Comparison of ENCODE assay signal across 11 cellular contexts in the genomic region with DNA sequence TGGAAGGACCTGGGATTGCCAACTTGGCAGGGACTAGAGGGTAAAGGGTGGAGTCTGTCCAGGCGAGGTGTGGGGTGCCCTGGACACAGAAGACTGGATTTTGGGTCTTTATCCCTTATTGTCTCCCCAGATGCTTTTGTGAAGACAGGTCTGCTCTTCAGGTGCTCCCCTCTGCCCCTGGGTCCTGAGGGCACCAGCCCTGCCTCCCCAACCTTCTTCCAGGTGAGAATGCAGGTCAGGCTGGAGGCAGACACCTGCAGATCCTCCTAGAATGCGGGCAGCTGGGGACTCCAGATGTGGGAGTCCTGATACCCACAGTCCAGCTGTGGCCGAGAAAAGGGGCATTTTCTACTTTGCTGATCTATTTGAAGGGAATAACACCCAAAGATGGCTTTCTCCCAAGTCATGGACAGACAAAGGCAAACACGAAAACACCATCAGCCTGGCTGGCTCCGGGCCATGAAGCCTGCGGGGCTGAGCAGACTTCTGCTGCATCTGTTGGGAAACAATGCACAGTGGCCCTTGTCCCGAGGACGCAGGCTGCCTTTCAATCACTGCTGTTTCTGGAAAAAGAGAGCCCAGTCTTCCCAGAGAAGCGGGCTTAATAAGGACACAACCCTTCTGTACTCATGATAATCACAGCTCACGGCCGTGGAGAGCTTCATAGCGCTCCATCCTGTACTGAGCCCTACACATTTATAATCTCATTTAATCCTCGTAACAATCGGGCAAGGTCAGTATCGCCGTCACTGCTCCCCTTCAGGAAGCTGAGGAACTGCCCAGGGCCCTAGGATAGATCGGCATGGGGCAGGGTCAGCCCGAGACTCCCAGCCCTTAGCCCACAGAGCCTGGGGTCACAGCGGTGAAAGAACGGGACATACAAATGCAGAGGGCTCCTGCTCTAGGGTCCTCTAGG.
A peak's percentile ranks its signal among the peaks of the same experiment; 100 is the strongest.
DNase-seq lines count a peak whose midpoint lies in the region; ATAC-seq and TF ChIP-seq lines count a peak whose summit lies in the region.
"Had no signal": no experiment of that assay in that cellular context is flagged by ENCODE, and none has a peak within 500 bp of the region (broad histone marks: within the 10 kb centered on the region; RNA-seq: fewer than 3 reads in every experiment).

No MANE protein-coding gene starts in this region.

- H3K36me3 ChIP-seq in PC-3 (ENCODE audit: low read depth, low read length): no peaks in the 10 kb centered on the region

- H3K4me1 ChIP-seq in PC-3 (ENCODE audit: insufficient read depth, low read length): no peaks in the 10 kb centered on the region

- BruUV-seq in PC-3 (replicated peaks; lab: Mats Ljungman, UMichigan): no TSS peak

- DNase-seq in C1 segment of cervical spinal cord (lab: John Stamatoyannopoulos, UW): peak in 12 of 14 donors; percentile 17 to 89 (median 82)
- DNase-seq in NCI-H1694 treated with DMSO at 0.1 percent for 48 hours (lab: John Stamatoyannopoulos, UW): peak; percentile 60
- DNase-seq in astrocyte of the hippocampus (ENCODE audit: low read depth, low spot score): peak; percentile 14
- DNase-seq in medulla oblongata (ENCODE audit: extremely low spot score): peak; percentile 97
- no peak for DNase-seq in stimulated activated CD4-positive, alpha-beta T cell treated with anti-CD3 and anti-CD28 coated beads, Interleukin-1b, Interleukin-23, amount 100 ng/mL, for 48 hours
- no peak for DNase-seq in PC-3
- no peak for DNase-seq in GM20000 (ENCODE audit: low spot score)
- DNase-seq: cortex of kidney; SIG-M5; stimulated activated CD4-positive, alpha-beta T cell treated with anti-CD3 and anti-CD28 coated beads, Interleukin-4, amount 100 ng/mL, for 24 hours had no signal

- H3K4me2 ChIP-seq in PC-3 (ENCODE audit: low read length): no peak overlapping the region

- ATAC-seq in GM18868 (IDR thresholded peaks at IDR 0.05; ENCODE audit: unreplicated experiment) (no peak), PC-3 (no peak)

- POLR2A ChIA-PET in PC-3 (lab: Charles Lee; ENCODE audit: unreplicated experiment): no interaction called here

- no peak overlapping the region for H3K27ac ChIP-seq in PC-3 (ENCODE audit: low read length)

- no peak overlapping the region for H3K9ac ChIP-seq in PC-3 (ENCODE audit: low read length)

- no peaks in the 10 kb centered on the region for H3K9me2 ChIP-seq in PC-3 (replicated peaks; ENCODE audit: low read length)

- H3K79me2 ChIP-seq in PC-3 (ENCODE audit: low read length): no peaks in the 10 kb centered on the region

- intact Hi-C loops in PC-3 (cut with micrococcal nuclease): no loop called here

- H3F3A ChIP-seq in PC-3 (ENCODE audit: low read length, unreplicated experiment): no peaks in the 10 kb centered on the region

- no peak for TF ChIP-seq CTCF in PC-3 (conservative IDR thresholded peaks at IDR 0.05; ENCODE audit: low read depth, low read length)
- TF ChIP-seq CTCF in GM20000 (IDR thresholded peaks at IDR 0.05; ENCODE audit: extremely low read depth, missing control alignments): no peak

- no peak overlapping the region for H3K4me3 ChIP-seq in PC-3 (ENCODE audit: low read length)

- H3K27me3 ChIP-seq in PC-3 (ENCODE audit: low read length): no peaks in the 10 kb centered on the region

- no peaks in the 10 kb centered on the region for H3K9me3 ChIP-seq in PC-3 (ENCODE audit: low read length)

- CTCF ChIA-PET in PC-3 (lab: Charles Lee): interaction anchor here (0.5 kb wide), 1 partner anchor 322 kb away, joined by 3 read pairs; no protein-coding TSS in a partner anchor

- H2AFZ ChIP-seq in PC-3 (ENCODE audit: low read length): no peak overlapping the region

- H4K20me1 ChIP-seq in PC-3 (ENCODE audit: low read length): no peaks in the 10 kb centered on the region

Comparison
In these comparisons a context has a peak if more than half of its experiments do, and no peak if none do; other contexts are left out.
1. DNase-seq: peak in C1 segment of cervical spinal cord (12 of 14), NCI-H1694 treated with DMSO at 0.1 percent for 48 hours (single experiment), astrocyte of the hippocampus (single experiment) and medulla oblongata (single experiment); none in stimulated activated CD4-positive, alpha-beta T cell treated with anti-CD3 and anti-CD28 coated beads, Interleukin-1b, Interleukin-23, amount 100 ng/mL, for 48 hours (single experiment), PC-3 (single experiment) and GM20000 (single experiment).